3 cellular contexts compared by ENCODE assay signal in genomic region chr4:138629669-138630068, GRCh38.
"Had no signal": no experiment of that assay in that cellular context is flagged by ENCODE, and none has a peak within 500 bp of the region (broad histone marks: within the 10 kb centered on the region; RNA-seq: fewer than 3 reads in every experiment).

No MANE protein-coding gene starts in this region.

- H3K4me3 ChIP-seq: GM12878 had no signal

- ATAC-seq: GM12878 had no signal

- DNase-seq: GDM1, GF-D8 had no signal
